ENCODE assay signal across 9 cellular contexts in the genomic region with DNA sequence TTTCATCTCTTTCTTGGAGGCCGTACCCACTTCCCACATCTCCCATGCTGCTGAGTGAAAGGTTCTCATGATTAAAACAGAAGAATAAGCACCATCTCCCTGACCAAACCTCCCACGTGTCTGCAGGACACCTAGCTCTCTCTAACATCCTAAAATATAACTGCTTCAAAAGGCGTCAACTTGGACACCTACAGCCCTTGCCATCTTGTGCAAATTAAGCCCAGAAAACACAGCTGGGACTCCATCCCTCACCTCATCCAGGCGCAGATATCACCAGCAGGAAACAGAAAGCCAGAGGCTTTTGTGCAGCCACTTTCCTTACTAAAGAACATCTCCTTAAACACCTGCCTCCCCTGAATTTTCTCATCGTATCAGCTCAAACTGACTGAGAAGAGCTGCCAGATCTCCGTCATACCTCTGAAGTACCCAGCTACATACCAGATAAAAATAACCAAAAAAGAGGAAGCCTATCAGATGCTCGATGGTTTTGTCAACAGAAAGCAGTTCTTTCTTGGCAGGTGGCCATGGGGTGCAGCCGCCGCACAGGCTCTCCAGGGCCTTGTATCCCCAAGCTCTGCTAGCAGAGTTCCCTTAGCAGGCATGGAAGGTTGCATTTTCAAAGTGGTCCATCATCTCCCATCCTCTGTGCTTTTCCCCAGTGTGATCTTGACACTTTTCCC. TPM values are rescaled to one million over a fixed set of nuclear protein-coding genes. Genes with fewer than 3 reads are reported as not detected.
DNase-seq lines count a peak whose midpoint lies in the region; ATAC-seq and TF ChIP-seq lines count a peak whose summit lies in the region.
"Had no signal": no experiment of that assay in that cellular context is flagged by ENCODE, and none has a peak within 500 bp of the region (broad histone marks: within the 10 kb centered on the region; RNA-seq: fewer than 3 reads in every experiment).

No MANE protein-coding gene starts in this region.

- peak overlapping the region; percentile 11 for H3K4me3 ChIP-seq in GM12875 (ENCODE audit: low read depth, low read length)
- H3K4me3 ChIP-seq: neural progenitor cell had no signal

- H3K4me1 Mint-ChIP-seq in memory B cell (peaks cover 54% of the 10 kb centered on the region), immature natural killer cell (peaks cover 0 to 13% of the 10 kb centered on the region in 2 donors)
- H3K4me1 Mint-ChIP-seq: neural progenitor cell had no signal

- H3K4me3 Mint-ChIP-seq in memory B cell (peak overlapping the region; percentile 62), immature natural killer cell (no peak overlapping the region)
- H3K4me3 Mint-ChIP-seq: neural progenitor cell had no signal

- intact Hi-C loops in posterior vena cava (cut with DNase I): no loop called here

- H3K27ac Mint-ChIP-seq in memory B cell (peak overlapping the region; percentile 95), immature natural killer cell (no peak overlapping the region)
- H3K27ac Mint-ChIP-seq: neural progenitor cell had no signal

- TF ChIP-seq CTCF in GM12875 (IDR thresholded peaks at IDR 0.05; ENCODE audit: borderline replicate concordance, insufficient read depth, low read depth, low read length): no peak

- no peaks in the 10 kb centered on the region for H3K27me3 Mint-ChIP-seq in memory B cell
- H3K27me3 Mint-ChIP-seq in immature natural killer cell (ENCODE audit: low read depth in 3 of 3): peaks cover 0 to 2% (median 0%) of the 10 kb centered on the region in 3 donors

- H3K9me3 Mint-ChIP-seq in memory B cell (no peaks in the 10 kb centered on the region), immature natural killer cell (no peaks in the 10 kb centered on the region)
- H3K9me3 Mint-ChIP-seq: neural progenitor cell had no signal

- peaks cover 6% of the 10 kb centered on the region for H3K36me3 Mint-ChIP-seq in memory B cell
- H3K36me3 Mint-ChIP-seq in immature natural killer cell: peaks cover 0 to 10% (median 0%) of the 10 kb centered on the region in 3 donors

- DNase-seq in NCI-H2171 treated with DMSO at 0.1 percent for 48 hours (lab: John Stamatoyannopoulos, UW): peak; percentile 60
- DNase-seq in memory B cell (ENCODE audit: low spot score in 2 of 2): peak; percentile 56 to 70
- no peak for DNase-seq in posterior vena cava (ENCODE audit: low spot score)
- no peak for DNase-seq in kidney tubule cell (ENCODE audit: low spot score)
- DNase-seq in immature natural killer cell: no peak
- no peak for DNase-seq in stimulated activated CD4-positive, alpha-beta T cell treated with anti-CD3 and anti-CD28 coated beads, Interleukin-4, amount 100 ng/mL, for 1 hour

- ATAC-seq in HG02610 (IDR thresholded peaks at IDR 0.05; ENCODE audit: unreplicated experiment) (peak; percentile 55), memory B cell (ENCODE audit: low read depth) (peak; percentile 97)

RNA-seq across cellular contexts. Expression of a gene that starts 28.8 kb away (rescaled TPM):
- total RNA-seq in posterior vena cava: under 1 TPM; 0.14 to 0.51 TPM
- under 1 TPM in 2 of 3 donors, not detected in 1; 0.48 to 0.55 TPM for polyA plus RNA-seq in immature natural killer cell

Comparison
In these comparisons a context has a peak if more than half of its experiments do, and no peak if none do; other contexts are left out.
1. DNase-seq: peak in NCI-H2171 treated with DMSO at 0.1 percent for 48 hours (single experiment) and memory B cell (2 of 2); none in posterior vena cava (single experiment), kidney tubule cell (single experiment), immature natural killer cell (0 of 3) and stimulated activated CD4-positive, alpha-beta T cell treated with anti-CD3 and anti-CD28 coated beads, Interleukin-4, amount 100 ng/mL, for 1 hour (single experiment).